21 cellular contexts compared by ENCODE assay signal in genomic region chr18:68229351-68229750, GRCh38.
"Had no signal": no experiment of that assay in that cellular context is flagged by ENCODE, and none has a peak within 500 bp of the region (broad histone marks: within the 10 kb centered on the region; RNA-seq: fewer than 3 reads in every experiment).

No MANE protein-coding gene starts in this region.

- H3K4me2 ChIP-seq: PC-9 had no signal

- H3K27me3 ChIP-seq: Peyer's patch, SJCRH30 had no signal

- H3K9me3 ChIP-seq: Peyer's patch, SJCRH30 had no signal

- ATAC-seq: HepG2, Right ventricle myocardium inferior, SK-N-SH treated with all-trans-retinoic acid at 6 μM for 48 hours had no signal

- FAIRE-seq: HepG2 had no signal

- DNase-seq: IMR-90; Karpas-422; KG1; MM.1S; NCI-H1092 treated with DMSO at 0.1 percent for 48 hours; NCI-H1436; NCI-H187 treated with DMSO at 0.1 percent for 48 hours; NCI-H2029 treated with DMSO at 0.1 percent for 48 hours; NCI-H2227 treated with DMSO at 0.1 percent for 48 hours; NCI-H524; NCI-H69; NCI-H774; NK-92 treated with Interleukin-12 subunit alpha and Interleukin-12 subunit beta, amount 100 ng/mL, for 24 hours; PC-9; Peyer's patch; SHP77 treated with DMSO at 0.1 percent for 48 hours; SJCRH30; T-helper 2 cell had no signal

- H3K36me3 ChIP-seq: Peyer's patch, SJCRH30 had no signal

- H3K27ac ChIP-seq: PC-9, Peyer's patch, SJCRH30 had no signal

- H3K4me1 ChIP-seq: Peyer's patch, SJCRH30 had no signal

- H3K4me3 ChIP-seq: PC-9, Peyer's patch, SJCRH30 had no signal

- H2AFZ ChIP-seq: PC-9 had no signal
